In the genomic region with DNA sequence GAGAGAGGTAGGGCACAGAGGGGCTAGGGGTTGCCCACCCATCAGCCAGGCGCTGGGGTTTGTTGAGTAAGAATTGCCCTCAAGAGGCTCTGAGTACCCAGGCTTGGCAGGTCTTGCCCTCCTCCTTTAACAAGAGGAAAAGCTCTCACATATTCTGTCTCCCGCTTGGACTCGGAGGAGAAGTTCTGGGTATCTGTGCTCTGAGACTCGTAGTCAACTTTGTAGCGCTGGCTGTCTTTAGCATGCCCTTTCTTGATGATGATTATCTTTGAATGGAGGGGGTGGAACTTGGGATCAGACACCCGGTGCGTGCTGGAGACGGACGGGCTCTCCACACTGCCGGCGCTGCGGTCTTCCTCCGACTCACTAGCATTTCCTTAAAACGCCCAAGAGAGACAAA, we compare ENCODE assay signal across 22 cellular contexts. TPM values are rescaled to one million over a fixed set of nuclear protein-coding genes. Genes with fewer than 3 reads are reported as not detected.
"Had no signal": no experiment of that assay in that cellular context is flagged by ENCODE, and none has a peak within 500 bp of the region (broad histone marks: within the 10 kb centered on the region; RNA-seq: fewer than 3 reads in every experiment).

No MANE protein-coding gene starts in this region.

- H3K36me3 Mint-ChIP-seq: activated naive CD8-positive, alpha-beta T cell treated with anti-CD3 and anti-CD28 coated beads, Interleukin-2, amount 10 ng/mL, durations not matched to agents 7 days and 5 days; memory B cell; naive thymus-derived CD4-positive, alpha-beta T cell; stimulated activated naive B cell treated with anti-CD40 and anti-IgM and Interleukin-4, amounts not matched to agents 10 μg/mL and 1 μg/mL and 100 μg/mL, for 72 hours; WTC11 had no signal

- H3K36me3 ChIP-seq: colonic mucosa, pancreas had no signal

- FAIRE-seq: frontal cortex, pancreas had no signal

- H3K4me3 ChIP-seq: body of pancreas, colonic mucosa, pancreas had no signal

- H3K4me1 ChIP-seq: colonic mucosa had no signal

- H3K27ac ChIP-seq: body of pancreas, colonic mucosa, pancreas, thoracic aorta had no signal

- H3K4me3 Mint-ChIP-seq: activated CD4-positive, alpha-beta memory T cell treated with anti-CD3 and anti-CD28 coated beads, Interleukin-2, amount 10 ng/mL, durations not matched to agents 7 days and 5 days; activated CD4-positive, alpha-beta T cell treated with anti-CD3 and anti-CD28 coated beads for 36 hours; activated naive CD8-positive, alpha-beta T cell treated with anti-CD3 and anti-CD28 coated beads, Interleukin-2, amount 10 ng/mL, durations not matched to agents 7 days and 5 days; endodermal cell; memory B cell; naive thymus-derived CD4-positive, alpha-beta T cell; stimulated activated naive B cell treated with anti-CD40 and anti-IgM and Interleukin-4, amounts not matched to agents 10 μg/mL and 1 μg/mL and 100 μg/mL, for 72 hours; T-helper 2 cell treated with Interferon-gamma antibody and Interleukin-4, amounts not matched to agents 5 μg/mL and 100 μg/mL, for 36 hours; WTC11 had no signal

- H3K9me3 Mint-ChIP-seq: activated CD4-positive, alpha-beta memory T cell treated with anti-CD3 and anti-CD28 coated beads, Interleukin-2, amount 10 ng/mL, durations not matched to agents 7 days and 5 days; activated naive CD8-positive, alpha-beta T cell treated with anti-CD3 and anti-CD28 coated beads, Interleukin-2, amount 10 ng/mL, durations not matched to agents 7 days and 5 days; activated T-helper 2 cell treated with anti-CD3 and anti-CD28 coated beads, Interferon-gamma antibody, Interleukin-2, Interleukin-4, amounts not matched to agents 10 μg/mL and 5 μg/mL and 100 μg/mL, durations not matched to agents 14 hours and 24 hours and 36 hours; endodermal cell; memory B cell; stimulated activated naive B cell treated with anti-CD40 and anti-IgM and Interleukin-4, amounts not matched to agents 10 μg/mL and 1 μg/mL and 100 μg/mL, for 72 hours; T-helper 2 cell treated with Interferon-gamma antibody and Interleukin-4, amounts not matched to agents 5 μg/mL and 100 μg/mL, for 36 hours; WTC11 had no signal

- H3K9me3 ChIP-seq: body of pancreas, colonic mucosa, pancreas, sigmoid colon, spleen, thoracic aorta had no signal

- H3K27ac Mint-ChIP-seq: activated CD4-positive, alpha-beta memory T cell treated with anti-CD3 and anti-CD28 coated beads, Interleukin-2, amount 10 ng/mL, durations not matched to agents 7 days and 5 days; activated CD4-positive, alpha-beta T cell treated with anti-CD3 and anti-CD28 coated beads for 36 hours; activated CD8-positive, alpha-beta memory T cell treated with anti-CD3 and anti-CD28 coated beads, Interleukin-2, amount 10 ng/mL, durations not matched to agents 7 days and 5 days; activated naive CD8-positive, alpha-beta T cell treated with anti-CD3 and anti-CD28 coated beads, Interleukin-2, amount 10 ng/mL, durations not matched to agents 7 days and 5 days; activated T-helper 2 cell treated with anti-CD3 and anti-CD28 coated beads, Interferon-gamma antibody, Interleukin-2, Interleukin-4, amounts not matched to agents 10 μg/mL and 5 μg/mL and 100 μg/mL, durations not matched to agents 14 hours and 24 hours and 36 hours; endodermal cell; memory B cell; naive thymus-derived CD4-positive, alpha-beta T cell; stimulated activated naive B cell treated with anti-CD40 and anti-IgM and Interleukin-4, amounts not matched to agents 10 μg/mL and 1 μg/mL and 100 μg/mL, for 72 hours; T-helper 2 cell treated with Interferon-gamma antibody and Interleukin-4, amounts not matched to agents 5 μg/mL and 100 μg/mL, for 36 hours; WTC11 had no signal

RNA-seq across cellular contexts. Expression of a gene that starts 28.8 kb away (rescaled TPM):
- total RNA-seq: activated CD4-positive, alpha-beta memory T cell treated with anti-CD3 and anti-CD28 coated beads, Interleukin-2, amount 10 ng/mL, durations not matched to agents 7 days and 5 days; activated CD4-positive, alpha-beta T cell treated with anti-CD3 and anti-CD28 coated beads for 36 hours; activated CD8-positive, alpha-beta memory T cell treated with anti-CD3 and anti-CD28 coated beads, Interleukin-2, amount 10 ng/mL, durations not matched to agents 7 days and 5 days; activated naive CD8-positive, alpha-beta T cell treated with anti-CD3 and anti-CD28 coated beads, Interleukin-2, amount 10 ng/mL, durations not matched to agents 7 days and 5 days; activated T-helper 2 cell treated with anti-CD3 and anti-CD28 coated beads, Interferon-gamma antibody, Interleukin-2, Interleukin-4, amounts not matched to agents 10 μg/mL and 5 μg/mL and 100 μg/mL, durations not matched to agents 14 hours and 24 hours and 36 hours; endodermal cell; fibroblast of lung; frontal cortex; naive thymus-derived CD4-positive, alpha-beta T cell; sigmoid colon; thoracic aorta had no signal
- polyA plus RNA-seq: fibroblast of lung; naive thymus-derived CD4-positive, alpha-beta T cell; sigmoid colon had no signal

RNA-seq across cellular contexts. Expression of a gene that starts 44.2 kb away (rescaled TPM):
- total RNA-seq: activated CD4-positive, alpha-beta memory T cell treated with anti-CD3 and anti-CD28 coated beads, Interleukin-2, amount 10 ng/mL, durations not matched to agents 7 days and 5 days; activated CD4-positive, alpha-beta T cell treated with anti-CD3 and anti-CD28 coated beads for 36 hours; activated CD8-positive, alpha-beta memory T cell treated with anti-CD3 and anti-CD28 coated beads, Interleukin-2, amount 10 ng/mL, durations not matched to agents 7 days and 5 days; activated naive CD8-positive, alpha-beta T cell treated with anti-CD3 and anti-CD28 coated beads, Interleukin-2, amount 10 ng/mL, durations not matched to agents 7 days and 5 days; activated T-helper 2 cell treated with anti-CD3 and anti-CD28 coated beads, Interferon-gamma antibody, Interleukin-2, Interleukin-4, amounts not matched to agents 10 μg/mL and 5 μg/mL and 100 μg/mL, durations not matched to agents 14 hours and 24 hours and 36 hours; body of pancreas; colonic mucosa; endodermal cell; epithelial cell of proximal tubule; fibroblast of lung; frontal cortex; liver; mucosa of gallbladder; naive thymus-derived CD4-positive, alpha-beta T cell; pancreas; sigmoid colon; spleen; thoracic aorta; WTC11 had no signal
- polyA plus RNA-seq: fibroblast of lung; liver; naive thymus-derived CD4-positive, alpha-beta T cell; pancreas; sigmoid colon; spleen had no signal
